In the genomic region with DNA sequence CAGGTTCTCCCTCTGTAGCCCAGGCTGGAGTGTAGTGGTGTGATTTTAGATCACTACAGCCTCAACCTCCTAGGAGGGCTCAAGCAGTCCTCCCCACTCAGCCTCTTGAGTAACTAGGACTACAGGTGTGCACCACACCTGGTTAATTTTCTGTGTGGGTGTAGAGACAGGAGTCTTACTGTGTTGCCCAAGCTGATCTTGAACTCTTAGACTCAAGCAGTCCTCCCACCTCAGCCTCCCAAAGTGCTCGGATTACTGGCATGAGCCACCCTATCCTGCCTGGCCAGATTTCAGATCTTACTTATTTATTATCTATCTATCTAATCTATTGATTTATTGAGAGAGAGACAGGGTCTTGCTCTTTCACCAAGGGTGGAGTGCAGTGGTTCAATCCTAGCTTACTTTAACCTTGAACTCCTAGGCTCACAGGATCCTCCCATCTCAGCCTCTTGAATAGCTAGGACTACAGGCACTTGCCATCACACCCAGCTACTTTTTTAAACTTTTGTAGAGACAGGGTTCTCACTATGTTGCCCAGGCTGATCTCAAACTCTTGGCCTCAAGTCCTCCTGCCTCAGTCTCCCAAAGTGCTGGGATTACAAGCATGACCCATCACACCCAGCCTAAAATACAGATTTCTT, we compare ENCODE assay signal across 10 cellular contexts.
A peak's percentile ranks its signal among the peaks of the same experiment; 100 is the strongest.
DNase-seq lines count a peak whose midpoint lies in the region; ATAC-seq and TF ChIP-seq lines count a peak whose summit lies in the region.
"Had no signal": no experiment of that assay in that cellular context is flagged by ENCODE, and none has a peak within 500 bp of the region (broad histone marks: within the 10 kb centered on the region; RNA-seq: fewer than 3 reads in every experiment).

No MANE protein-coding gene starts in this region.

- H3K4me2 ChIP-seq in hepatocyte (no peak overlapping the region), neuronal stem cell (ENCODE audit: insufficient read depth, low read length, poor library complexity, severe bottlenecking) (no peak overlapping the region)

- no peaks in the 10 kb centered on the region for H3K9me3 Mint-ChIP-seq in activated T-cell treated with anti-CD3 and anti-CD28 coated beads, Interleukin-2, amount 50 U/mL, for 4 hours
- no peaks in the 10 kb centered on the region for H3K9me3 Mint-ChIP-seq in activated CD8-positive, alpha-beta T cell treated with anti-CD3 and anti-CD28 coated beads for 36 hours

- no peaks in the 10 kb centered on the region for H3K9me3 ChIP-seq in hepatocyte (ENCODE audit: low read depth)
- H3K9me3 ChIP-seq in thoracic aorta: no peaks in the 10 kb centered on the region
- H3K9me3 ChIP-seq in neuronal stem cell (replicated peaks in 1 of 2; ENCODE audit: control insufficient read depth in 2 of 2, insufficient read depth in 1 of 2, low read depth in 1 of 2, low read length in 2 of 2): no peaks in the 10 kb centered on the region

- CTCF ChIA-PET in activated CD8-positive, alpha-beta T cell treated with anti-CD3 and anti-CD28 coated beads for 36 hours (lab: Charles Lee): interaction anchor here (0.9 to 5.3 kb wide), 7 partner anchors 10 to 77 kb away, joined by 3 to 50 read pairs (median 5); no protein-coding TSS in a partner anchor

- no peak overlapping the region for H2BK12ac ChIP-seq in neuronal stem cell (ENCODE audit: low read length)

- H3K9ac ChIP-seq in neuronal stem cell (ENCODE audit: low read depth, low read length, poor library complexity): no peak overlapping the region

- H2BK5ac ChIP-seq in neuronal stem cell (ENCODE audit: low read length): no peak overlapping the region

- no peak for ATAC-seq in activated T-cell treated with anti-CD3 and anti-CD28 coated beads, Interleukin-2, amount 50 U/mL, for 4 hours
- no peak for ATAC-seq in activated CD8-positive, alpha-beta T cell treated with anti-CD3 and anti-CD28 coated beads for 36 hours
- ATAC-seq in thoracic aorta (ENCODE audit: insufficient number of reproducible peaks, low FRiP score, low read depth): no peak
- ATAC-seq in GM21381 (IDR thresholded peaks at IDR 0.05; ENCODE audit: unreplicated experiment): no peak

- H3K4me3 ChIP-seq in hepatocyte: no peak overlapping the region
- no peak overlapping the region for H3K4me3 ChIP-seq in thoracic aorta
- no peak overlapping the region for H3K4me3 ChIP-seq in neuronal stem cell (ENCODE audit: low read length in 2 of 2)

- peaks cover 71% of the 10 kb centered on the region for H3K4me1 Mint-ChIP-seq in activated T-cell treated with anti-CD3 and anti-CD28 coated beads, Interleukin-2, amount 50 U/mL, for 4 hours (ENCODE audit: low read depth)
- peaks cover 68% of the 10 kb centered on the region for H3K4me1 Mint-ChIP-seq in activated CD8-positive, alpha-beta T cell treated with anti-CD3 and anti-CD28 coated beads for 36 hours (ENCODE audit: low read depth)

- H2AFZ ChIP-seq in hepatocyte (no peak overlapping the region), neuronal stem cell (ENCODE audit: low read length) (no peak overlapping the region)

- DNase-seq in activated T-cell treated with anti-CD3 and anti-CD28 coated beads, Interleukin-2, amount 50 U/mL, for 4 hours: no peak
- DNase-seq in activated T-cell treated with anti-CD3 and anti-CD28 coated beads, Interleukin-2, amount 50 U/mL, for 1 hour: no peak
- DNase-seq in activated CD8-positive, alpha-beta T cell treated with anti-CD3 and anti-CD28 coated beads for 36 hours: peak; percentile 28
- no peak for DNase-seq in hepatocyte (ENCODE audit: low spot score)
- DNase-seq in thoracic aorta (ENCODE audit: low spot score): no peak
- DNase-seq in DMS79 treated with DMSO at 0.1 percent for 48 hours (lab: John Stamatoyannopoulos, UW): no peak
- no peak for DNase-seq in neuronal stem cell (ENCODE audit: low spot score)
- DNase-seq: midbrain, NCI-H187 treated with DMSO at 0.1 percent for 48 hours had no signal

- no peak overlapping the region for H2BK120ac ChIP-seq in neuronal stem cell (ENCODE audit: low read depth, low read length)

- no peak overlapping the region for H3K4ac ChIP-seq in neuronal stem cell (ENCODE audit: low read length)

- WGBS in hepatocyte (ENCODE audit: low lambda C conversion rate, missing lambda C conversion rate): 88% methylated on average over 1 of the region's 1 CpG
- no CpG with 5 or more reads among the region's 1 CpG for WGBS in neuronal stem cell (ENCODE audit: extremely low coverage in 2 of 2, insufficient read length in 2 of 2, insufficient replicate concordance in 1 of 2), 2 donors

- no peaks in the 10 kb centered on the region for H3K27me3 Mint-ChIP-seq in activated T-cell treated with anti-CD3 and anti-CD28 coated beads, Interleukin-2, amount 50 U/mL, for 4 hours (ENCODE audit: low read depth)
- no peaks in the 10 kb centered on the region for H3K27me3 Mint-ChIP-seq in activated CD8-positive, alpha-beta T cell treated with anti-CD3 and anti-CD28 coated beads for 36 hours

- H3K18ac ChIP-seq in neuronal stem cell (ENCODE audit: low read length): no peak overlapping the region

- H3K14ac ChIP-seq in neuronal stem cell (ENCODE audit: low read length): no peak overlapping the region

- no peaks in the 10 kb centered on the region for H3K9me2 ChIP-seq in hepatocyte (replicated peaks; ENCODE audit: insufficient read depth)

- peak overlapping the region; percentile 94 for H3K27ac ChIP-seq in hepatocyte
- H3K27ac ChIP-seq in thoracic aorta: peak overlapping the region; percentile 71 to 80
- H3K27ac ChIP-seq in neuronal stem cell (replicated peaks; ENCODE audit: low read length): no peak overlapping the region

- no peaks in the 10 kb centered on the region for H3K79me1 ChIP-seq in neuronal stem cell (ENCODE audit: low read depth, low read length)

- no peak overlapping the region for H2BK15ac ChIP-seq in neuronal stem cell (ENCODE audit: low read length)

- no peak overlapping the region for H4K8ac ChIP-seq in neuronal stem cell (ENCODE audit: low read depth, low read length)

- no peak overlapping the region for H4K91ac ChIP-seq in neuronal stem cell (ENCODE audit: low read depth, low read length, poor library complexity)

- intact Hi-C loops in activated CD8-positive, alpha-beta T cell treated with anti-CD3 and anti-CD28 coated beads for 36 hours (cut with micrococcal nuclease): loop anchor here (1.0 kb wide), 1 partner anchor 9 kb away; no protein-coding TSS in a partner anchor

- H3K36me3 ChIP-seq in hepatocyte (replicated peaks; ENCODE audit: insufficient read depth, low read depth) (no peaks in the 10 kb centered on the region), thoracic aorta (no peaks in the 10 kb centered on the region), neuronal stem cell (replicated peaks in 1 of 2; ENCODE audit: control insufficient read depth in 2 of 2, insufficient read depth in 2 of 2, low read length in 2 of 2) (no peaks in the 10 kb centered on the region)

- no peak overlapping the region for H3K23ac ChIP-seq in neuronal stem cell (ENCODE audit: low read depth, low read length, poor library complexity)

- H3K4me1 ChIP-seq in hepatocyte (ENCODE audit: insufficient read depth) (peaks cover 33% of the 10 kb centered on the region), thoracic aorta (ENCODE audit: control insufficient read depth in 1 of 2, low read depth in 2 of 2) (peaks cover 40 to 67% of the 10 kb centered on the region in 2 donors), neuronal stem cell (ENCODE audit: control insufficient read depth in 2 of 2, insufficient read depth in 1 of 2, low read depth in 1 of 2, low read length in 2 of 2) (peaks cover 0 to 17% of the 10 kb centered on the region in 2 donors)

- POLR2A ChIA-PET in activated CD8-positive, alpha-beta T cell treated with anti-CD3 and anti-CD28 coated beads for 36 hours (lab: Charles Lee): interaction anchor here (9.8 to 27.9 kb wide), 4 partner anchors 12 to 77 kb away, joined by 125 to 1156 read pairs (median 566); no protein-coding TSS in a partner anchor

- H3K27me3 ChIP-seq in hepatocyte (no peaks in the 10 kb centered on the region), thoracic aorta (replicated peaks; ENCODE audit: insufficient read depth) (no peaks in the 10 kb centered on the region), neuronal stem cell (ENCODE audit: control insufficient read depth in 3 of 3, insufficient read depth in 3 of 3, low read depth in 1 of 3, low read length in 3 of 3) (no peaks in the 10 kb centered on the region)

- peak overlapping the region; percentile 45 for H3K4me3 Mint-ChIP-seq in activated T-cell treated with anti-CD3 and anti-CD28 coated beads, Interleukin-2, amount 50 U/mL, for 4 hours
- H3K4me3 Mint-ChIP-seq in activated CD8-positive, alpha-beta T cell treated with anti-CD3 and anti-CD28 coated beads for 36 hours: peak overlapping the region; percentile 89

- peaks cover 14% of the 10 kb centered on the region for H3K79me2 ChIP-seq in hepatocyte

- H3K27ac Mint-ChIP-seq in activated CD8-positive, alpha-beta T cell treated with anti-CD3 and anti-CD28 coated beads for 36 hours: peak overlapping the region; percentile 97

- peaks cover 17% of the 10 kb centered on the region for H3K36me3 Mint-ChIP-seq in activated T-cell treated with anti-CD3 and anti-CD28 coated beads, Interleukin-2, amount 50 U/mL, for 4 hours (ENCODE audit: insufficient read depth)
- H3K36me3 Mint-ChIP-seq in activated CD8-positive, alpha-beta T cell treated with anti-CD3 and anti-CD28 coated beads for 36 hours (ENCODE audit: low read depth): peaks cover 51% of the 10 kb centered on the region

- no peak overlapping the region for H2AK5ac ChIP-seq in neuronal stem cell (ENCODE audit: low read depth, low read length)

- no peak for TF ChIP-seq CTCF in activated CD8-positive, alpha-beta T cell treated with anti-CD3 and anti-CD28 coated beads for 36 hours (IDR thresholded peaks at IDR 0.05)
- TF ChIP-seq CTCF in hepatocyte (IDR thresholded peaks at IDR 0.05; ENCODE audit: poor library complexity): no peak
- TF ChIP-seq CTCF in thoracic aorta (IDR thresholded peaks at IDR 0.05): no peak

- no peaks in the 10 kb centered on the region for H4K20me1 ChIP-seq in hepatocyte (ENCODE audit: insufficient read depth, poor library complexity, severe bottlenecking)
